In the genomic region with DNA sequence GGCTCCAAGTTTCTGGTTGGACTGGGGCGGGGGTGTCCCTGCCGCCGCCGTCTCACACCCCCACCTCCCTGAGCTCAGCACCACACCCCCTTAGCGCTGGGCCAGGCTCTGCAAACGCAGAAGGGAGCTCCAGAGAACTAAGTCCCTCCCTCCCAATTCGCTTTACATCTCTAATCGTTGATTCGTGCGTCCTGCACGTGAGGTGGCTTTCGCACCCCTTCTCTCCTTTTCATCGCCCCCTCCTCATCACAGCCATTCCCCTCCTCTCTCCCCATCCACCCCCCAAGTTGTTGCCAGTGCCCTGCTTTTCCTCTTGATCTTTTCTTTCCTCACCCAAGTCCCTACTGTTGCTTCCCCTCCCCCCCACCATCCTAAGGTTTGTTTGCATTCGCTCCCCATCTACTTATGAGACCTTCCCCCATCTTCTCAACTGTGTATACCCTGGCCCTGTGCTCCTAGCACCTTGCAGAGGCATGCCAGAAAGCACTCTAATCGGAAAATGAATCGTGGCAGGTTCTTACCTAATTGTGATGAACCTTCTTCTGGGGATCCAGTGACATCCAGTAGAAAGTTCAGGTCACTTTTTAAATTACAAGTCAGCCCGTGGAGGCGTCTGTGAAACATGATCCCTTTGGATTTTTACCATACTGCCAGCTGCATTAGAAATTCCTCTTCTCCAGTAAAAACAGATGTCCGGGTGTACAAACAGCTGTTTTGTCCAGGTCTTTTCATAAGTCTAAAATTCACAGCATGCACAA, we compare ENCODE assay signal across 8 cellular contexts. TPM values are rescaled to one million over a fixed set of nuclear protein-coding genes. Genes with fewer than 3 reads are reported as not detected.
DNase-seq lines count a peak whose midpoint lies in the region; ATAC-seq and TF ChIP-seq lines count a peak whose summit lies in the region.

No MANE protein-coding gene starts in this region.

- peak overlapping the region; percentile 80 for H3K4me3 Mint-ChIP-seq in Caco-2 (ENCODE audit: unreplicated experiment)

- H3K27me3 ChIP-seq in Caco-2 (replicated peaks; ENCODE audit: control insufficient read depth, insufficient read depth, low read length) (no peaks in the 10 kb centered on the region), HL-60 (ENCODE audit: insufficient read depth, poor library complexity, severe bottlenecking) (no peaks in the 10 kb centered on the region), OCI-LY3 (ENCODE audit: low read depth, low read length) (no peaks in the 10 kb centered on the region; the same call in 1 of the 2 replicates), uterus (no peaks in the 10 kb centered on the region)

- no peaks in the 10 kb centered on the region for H3K9me3 ChIP-seq in Caco-2
- H3K9me3 ChIP-seq in OCI-LY3 (ENCODE audit: insufficient read depth, low read length) = no peaks in the 10 kb centered on the region
- H3K9me3 ChIP-seq in mesodermal cell (ENCODE audit: control insufficient read depth, low read length) = no peaks in the 10 kb centered on the region
- H3K9me3 ChIP-seq in uterus = no peaks in the 10 kb centered on the region

- intact Hi-C loops in Caco-2 (cut with micrococcal nuclease; ENCODE audit: unreplicated experiment) = loop anchor here (2.0 to 5.0 kb wide), 5 partner anchors 61 to 375 kb away; partner anchors contain the start of gene SRSF7
- intact Hi-C loops in uterus (cut with DNase I; ENCODE audit: low total_unique reads) = loop anchor here (10.0 kb wide), 1 partner anchor 127 kb away; no protein-coding TSS in a partner anchor

- no peak for TF ChIP-seq POLR2A in uterus (IDR thresholded peaks at IDR 0.05)

- H3K4me3 ChIP-seq in Caco-2 (ENCODE audit: low read depth, low read length) = peak overlapping the region; percentile 48
- H3K4me3 ChIP-seq in HL-60 (replicated peaks; ENCODE audit: insufficient read depth, low read length) = peak overlapping the region; percentile 52
- peak overlapping the region; percentile 93 for H3K4me3 ChIP-seq in OCI-LY3 (ENCODE audit: low read length)
- H3K4me3 ChIP-seq in coronary artery = peak overlapping the region; percentile 90
- H3K4me3 ChIP-seq in mesodermal cell (ENCODE audit: extremely low read depth, insufficient read depth, low read length, poor library complexity, severe bottlenecking) = peak overlapping the region; percentile 72
- peak overlapping the region; percentile 80 to 86 for H3K4me3 ChIP-seq in uterus

- ATAC-seq in HG02763 (IDR thresholded peaks at IDR 0.05; ENCODE audit: unreplicated experiment) = no peak

- peak overlapping the region; percentile 56 for H2AFZ ChIP-seq in OCI-LY3 (ENCODE audit: low read depth, low read length)

- CTCF ChIA-PET in Caco-2 (lab: Charles Lee) = interaction anchor here (0.6 to 2.2 kb wide), 6 partner anchors 55 to 133 kb away, joined by 3 to 5 read pairs (median 4); no protein-coding TSS in a partner anchor

- no TSS peak for BruUV-seq in Caco-2 (replicated peaks; lab: Mats Ljungman, UMichigan)

- no peak for DNase-seq in Caco-2
- DNase-seq in HL-60 (ENCODE audit: low read depth in 1 of 2, low spot score in 1 of 2) = no peak
- DNase-seq in coronary artery (ENCODE audit: low spot score) = no peak
- peak in 1 of 2 donors; percentile 39 for DNase-seq in uterus
- DNase-seq in NK-92 (lab: John Stamatoyannopoulos, UW; ENCODE audit: unreplicated experiment) = no peak

- peak overlapping the region; percentile 57 for H3K27ac Mint-ChIP-seq in Caco-2 (ENCODE audit: unreplicated experiment)

- peak overlapping the region; percentile 51 for H3K9ac ChIP-seq in OCI-LY3 (ENCODE audit: low read length)

- H3K27me3 Mint-ChIP-seq in Caco-2 (ENCODE audit: insufficient read depth, unreplicated experiment) = no peaks in the 10 kb centered on the region

- H3K79me2 ChIP-seq in OCI-LY3 (ENCODE audit: low read length) = peaks cover 44% of the 10 kb centered on the region

- peaks cover 35% of the 10 kb centered on the region for H3K4me1 Mint-ChIP-seq in Caco-2 (ENCODE audit: low read depth, unreplicated experiment)

- H3K36me3 ChIP-seq in Caco-2 (ENCODE audit: control insufficient read depth, insufficient read depth, low read length) (no peaks in the 10 kb centered on the region), OCI-LY3 (replicated peaks; ENCODE audit: low read depth, low read length) (peaks cover 4% of the 10 kb centered on the region), mesodermal cell (ENCODE audit: control insufficient read depth, insufficient read depth, low read length) (peaks cover 11% of the 10 kb centered on the region), uterus (no peaks in the 10 kb centered on the region)

- peaks cover 16% of the 10 kb centered on the region for H3K36me3 Mint-ChIP-seq in Caco-2 (ENCODE audit: insufficient read depth, unreplicated experiment)

- no peak for TF ChIP-seq CTCF in Caco-2 (IDR thresholded peaks at IDR 0.05; ENCODE audit: insufficient read depth in 1 of 2, low read depth in 1 of 2, low read length in 1 of 2, severe bottlenecking in 1 of 2, unreplicated experiment in 1 of 2)
- TF ChIP-seq CTCF in HL-60 (IDR thresholded peaks at IDR 0.05; ENCODE audit: insufficient read depth, low read length) = no peak
- no peak for TF ChIP-seq CTCF in OCI-LY3 (IDR thresholded peaks at IDR 0.05; ENCODE audit: low read depth, low read length)
- no peak for TF ChIP-seq CTCF in coronary artery (IDR thresholded peaks at IDR 0.05)
- no peak for TF ChIP-seq CTCF in uterus (IDR thresholded peaks at IDR 0.05)

- 3 to 6% methylated on average over 17 to 19 of the region's 19 CpGs for WGBS in mesodermal cell (ENCODE audit: insufficient coverage in 2 of 2), 2 experiments

- H3K9me3 Mint-ChIP-seq in Caco-2 (ENCODE audit: unreplicated experiment) = no peaks in the 10 kb centered on the region

- POLR2A ChIA-PET in Caco-2 (lab: Charles Lee) = interaction anchor here (0.6 kb wide), 3 partner anchors 130 to 1898 kb away, joined by 3 to 5 read pairs (median 4); no protein-coding TSS in a partner anchor

- H3K4me2 ChIP-seq in OCI-LY3 (ENCODE audit: low read length) = peak overlapping the region; percentile 86

- H3K27ac ChIP-seq in HL-60 (replicated peaks) (peak overlapping the region; percentile 94), OCI-LY3 (ENCODE audit: low read length) (no peak overlapping the region), coronary artery (peak overlapping the region; percentile 97 to 98), mesodermal cell (ENCODE audit: low read depth, low read length, severe bottlenecking) (peak overlapping the region; percentile 71), uterus (peak overlapping the region; percentile 99)

- peaks cover 37% of the 10 kb centered on the region for H4K20me1 ChIP-seq in OCI-LY3 (ENCODE audit: insufficient read depth, low read length)

- peaks cover 21% of the 10 kb centered on the region for H3K4me1 ChIP-seq in Caco-2
- H3K4me1 ChIP-seq in OCI-LY3 (ENCODE audit: low read length) = peaks cover 19% of the 10 kb centered on the region
- peaks cover 22% of the 10 kb centered on the region for H3K4me1 ChIP-seq in mesodermal cell (ENCODE audit: control insufficient read depth, insufficient read depth, low read length, poor library complexity, severe bottlenecking)
- no peaks in the 10 kb centered on the region for H3K4me1 ChIP-seq in uterus

RNA-seq across cellular contexts. Expression of gene ATL2, which starts 0.6 kb away (rescaled TPM):
- total RNA-seq in Caco-2 (2022) = 107 and 113 TPM in 2 replicates
- 67.9 TPM for polyA plus RNA-seq in mesodermal cell (2013, experiment 1 of 2)
- polyA plus RNA-seq in mesodermal cell (2013, experiment 2 of 2) = 69.1 TPM
- total RNA-seq in uterus = 100 to 1,000 TPM in 3 of 4 donors, 10 to 100 TPM in 1; 90.9 to 404 (median 140) TPM
